ENCODE assay signal across 8 cellular contexts in the genomic region with DNA sequence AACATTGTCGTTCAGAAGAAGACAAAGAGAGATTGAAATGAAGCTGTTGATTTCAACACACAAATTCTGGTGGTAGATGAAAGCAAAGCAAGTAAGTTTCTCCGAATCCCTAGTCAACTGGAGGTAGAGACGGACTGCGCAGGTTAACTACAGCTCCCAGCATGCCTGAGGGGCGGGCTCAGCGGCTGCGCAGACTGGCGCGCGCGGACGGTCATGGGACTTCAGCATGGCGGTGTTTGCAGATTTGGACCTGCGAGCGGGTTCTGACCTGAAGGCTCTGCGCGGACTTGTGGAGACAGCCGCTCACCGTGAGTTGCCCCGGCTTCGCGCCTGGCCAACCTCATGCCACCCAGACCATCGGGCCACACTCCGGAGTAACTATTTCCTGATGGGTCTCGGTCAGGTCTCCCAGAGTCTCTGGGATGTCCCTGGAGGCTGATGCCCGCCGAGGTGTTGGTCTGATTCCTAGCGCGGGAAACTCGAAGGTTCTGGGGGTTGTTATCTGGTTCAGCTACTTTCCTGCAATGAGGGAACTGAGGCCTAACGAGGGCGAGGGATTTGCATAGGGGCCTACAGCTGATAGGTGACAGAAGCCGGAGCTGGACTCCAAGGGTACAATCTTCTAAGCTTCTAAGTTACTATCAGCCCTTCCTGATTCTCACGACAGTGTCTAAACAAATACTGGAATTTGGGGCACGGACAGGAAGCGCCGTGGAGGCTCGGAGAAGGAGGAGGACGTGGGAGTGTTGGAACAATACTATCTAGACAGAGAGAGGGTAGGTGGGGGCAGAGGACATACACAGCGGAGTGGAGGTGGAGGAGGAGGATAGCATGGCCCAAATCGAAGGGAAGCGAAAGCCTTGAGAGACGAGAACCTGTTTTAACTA. TPM values are rescaled to one million over a fixed set of nuclear protein-coding genes. Genes with fewer than 3 reads are reported as not detected.
DNase-seq lines count a peak whose midpoint lies in the region; ATAC-seq, FAIRE-seq and TF ChIP-seq lines count a peak whose summit lies in the region.

Gene RPP30, plus strand, starts transcription at position 214 of the 887 bp plus-strand sequence. Its CDS starts 13 bp downstream, at position 227.

- peak within 1 kb of the TSS in 1 of 2 donors; percentile 7 for H3K27ac ChIP-seq in kidney (ENCODE audit: low read depth in 2 of 2, low read length in 2 of 2)

- peaks cover 8% of the 10 kb centered on the region in 2 donors for H3K36me3 ChIP-seq in kidney (ENCODE audit: control insufficient read depth in 1 of 2, insufficient read depth in 2 of 2, low read length in 2 of 2)

- peaks cover 11% of the 10 kb centered on the region for H3K36me3 Mint-ChIP-seq in chondrocyte (ENCODE audit: low read depth)

- intact Hi-C loops in kidney (cut with DNase I), result no loop called here

- peak within 1 kb of the TSS; percentile 90 to 94 for H3K4me3 ChIP-seq in kidney (ENCODE audit: low read length in 2 of 2)

- peak within 1 kb of the TSS; percentile 94 for H3K27ac Mint-ChIP-seq in chondrocyte (ENCODE audit: unreplicated experiment)

- H3K9me3 ChIP-seq in kidney (ENCODE audit: control insufficient read depth in 1 of 2, low read length in 2 of 2), result peaks cover 0 to 3% of the 10 kb centered on the region in 2 donors

- peaks cover 27% of the 10 kb centered on the region for H3K4me1 Mint-ChIP-seq in chondrocyte (ENCODE audit: low read depth)

- TF ChIP-seq CTCF in chondrocyte (IDR thresholded peaks at IDR 0.05), result no peak
- TF ChIP-seq CTCF in kidney (IDR thresholded peaks at IDR 0.05; ENCODE audit: borderline replicate concordance, extremely low read depth, insufficient read depth), result no peak

- DNase-seq in AG08395 (ENCODE audit: low spot score) (peak; percentile 95), NCI-H446 treated with DMSO at 0.1 percent for 48 hours (lab: John Stamatoyannopoulos, UW) (peak; percentile 26), chondrocyte (ENCODE audit: low spot score) (peak; percentile 92), kidney (peak; percentile 93)
- peak; percentile 72 for DNase-seq in activated CD4-positive, alpha-beta T cell treated with anti-CD3 and anti-CD28 coated beads for 24 hours (ENCODE audit: low read depth in 2 of 2)
- peak; percentile 39 to 55 for DNase-seq in stimulated activated CD4-positive, alpha-beta T cell treated with anti-CD3 and anti-CD28 coated beads, Interleukin-1b, Interleukin-23, amount 100 ng/mL, for 1 hour (ENCODE audit: low read depth in 2 of 2)

- H3K9ac ChIP-seq in kidney (ENCODE audit: low read length in 2 of 2), result peak within 1 kb of the TSS; percentile 54 to 79

- no peak for FAIRE-seq in kidney (lab: Jason Lieb, UNC)

- peaks cover 30% of the 10 kb centered on the region for H3K27me3 Mint-ChIP-seq in chondrocyte (ENCODE audit: low read depth)

- ATAC-seq in GM18907 (IDR thresholded peaks at IDR 0.05; ENCODE audit: unreplicated experiment), result peak; percentile 98
- ATAC-seq in HG03139 (IDR thresholded peaks at IDR 0.05; ENCODE audit: unreplicated experiment), result peak; percentile 98

- peaks cover 4 to 8% of the 10 kb centered on the region in 2 donors for H3K4me1 ChIP-seq in kidney (ENCODE audit: control insufficient read depth in 1 of 2, insufficient read depth in 1 of 2, low read depth in 1 of 2, low read length in 2 of 2)

- H3K9me3 Mint-ChIP-seq in chondrocyte (ENCODE audit: low read depth), result peaks cover 13% of the 10 kb centered on the region

- H3K4me3 Mint-ChIP-seq in chondrocyte (ENCODE audit: unreplicated experiment), result peak within 1 kb of the TSS; percentile 97

RNA-seq across cellular contexts. Expression of gene RPP30, which starts in this region (rescaled TPM):
- 24.7 to 30.8 TPM (median 24.7 TPM) in 3 replicates for total RNA-seq in chondrocyte
- total RNA-seq in kidney, result 26.5 TPM
- 42.9 TPM for polyA plus RNA-seq in kidney (ENCODE audit: insufficient read depth, low read depth, low replicate concordance)

Comparison
In these comparisons a context has a peak if more than half of its experiments do, and no peak if none do; other contexts are left out.
1. DNase-seq: peak in every context shown above with its lines; median percentile 95 in AG08395; 93 in kidney; 92 in chondrocyte; 72 in activated CD4-positive, alpha-beta T cell treated with anti-CD3 and anti-CD28 coated beads for 24 hours; 47 in stimulated activated CD4-positive, alpha-beta T cell treated with anti-CD3 and anti-CD28 coated beads, Interleukin-1b, Interleukin-23, amount 100 ng/mL, for 1 hour; 26 in NCI-H446 treated with DMSO at 0.1 percent for 48 hours.